In genomic region chr20:40230486-40230885, GRCh38 we compare ENCODE assay signal across 10 cellular contexts.
"Had no signal": no experiment of that assay in that cellular context is flagged by ENCODE, and none has a peak within 500 bp of the region (broad histone marks: within the 10 kb centered on the region; RNA-seq: fewer than 3 reads in every experiment).

No MANE protein-coding gene starts in this region.

- H3K4me3 ChIP-seq: GM23248, GM23338, HAP-1 had no signal

- H3K27ac ChIP-seq: GM23248 had no signal

- H3K9me3 ChIP-seq: HAP-1 had no signal

- FAIRE-seq: H1, H54 had no signal

- H3K4me1 ChIP-seq: HAP-1 had no signal

- H3K9ac ChIP-seq: GM23248 had no signal

- DNase-seq: GM23248, GOT3, H7, H9, HCEC 1CT, HFFc6 had no signal

- H3K36me3 ChIP-seq: HAP-1 had no signal
